In genomic region chr13:89165685-89166084, GRCh38 we compare ENCODE assay signal across 27 cellular contexts.
"Had no signal": no experiment of that assay in that cellular context is flagged by ENCODE, and none has a peak within 500 bp of the region (broad histone marks: within the 10 kb centered on the region; RNA-seq: fewer than 3 reads in every experiment).

No MANE protein-coding gene starts in this region.

- H3K27me3 ChIP-seq: neural progenitor cell, ovary, right lobe of liver, sigmoid colon, stomach, thyroid gland, tibial nerve, upper lobe of left lung had no signal

- H3K4me3 Mint-ChIP-seq: naive thymus-derived CD8-positive, alpha-beta T cell; natural killer cell treated with Interleukin-12 subunit alpha and Interleukin-12 subunit beta and Interleukin-15 and Interleukin-18, amount 100 ng/mL, for 72 hours; nephron progenitor cell; neural progenitor cell; stimulated activated effector memory CD8-positive, alpha-beta T cell treated with anti-CD3 and anti-CD28 coated beads, Interleukin-12 subunit alpha, Interleukin-12 subunit beta, amount 100 ng/mL, for 72 hours; stimulated activated naive B cell treated with anti-CD40 and anti-IgM and Interleukin-4, amounts not matched to agents 10 μg/mL and 1 μg/mL and 100 μg/mL, for 72 hours; stimulated activated naive CD8-positive, alpha-beta T cell treated with anti-CD3 and anti-CD28 coated beads, Interleukin-15, Interleukin-2, amounts not matched to agents 100 ng/mL and 50 ng/mL, for 24 hours had no signal

- H3K27me3 Mint-ChIP-seq: naive thymus-derived CD8-positive, alpha-beta T cell; natural killer cell treated with Interleukin-12 subunit alpha and Interleukin-12 subunit beta and Interleukin-15 and Interleukin-18, amount 100 ng/mL, for 72 hours; progenitor cell of endocrine pancreas; stimulated activated naive B cell treated with anti-CD40 and anti-IgM and Interleukin-4, amounts not matched to agents 10 μg/mL and 1 μg/mL and 100 μg/mL, for 72 hours; stimulated activated naive CD8-positive, alpha-beta T cell treated with anti-CD3 and anti-CD28 coated beads, Interleukin-15, Interleukin-2, amounts not matched to agents 100 ng/mL and 50 ng/mL, for 24 hours had no signal

- DNase-seq: naive thymus-derived CD8-positive, alpha-beta T cell; nephron progenitor cell; occipital lobe; ovary; psoas muscle; right lobe of liver; sigmoid colon; small intestine; stimulated activated CD4-positive, alpha-beta T cell treated with anti-CD3 and anti-CD28 coated beads, Interleukin-15, amount 100 ng/mL, for 24 hours; stimulated activated CD4-positive, alpha-beta T cell treated with anti-CD3 and anti-CD28 coated beads, Interleukin-2, amount 100 ng/mL, for 24 hours; stimulated activated CD4-positive, alpha-beta T cell treated with anti-CD3 and anti-CD28 coated beads, Interleukin-2, amount 100 ng/mL, for 48 hours; stimulated activated CD4-positive, alpha-beta T cell treated with anti-CD3 and anti-CD28 coated beads, Interleukin-4, amount 100 ng/mL, for 24 hours; stimulated activated naive B cell treated with anti-CD40 and anti-IgM and Interleukin-4, amounts not matched to agents 10 μg/mL and 1 μg/mL and 100 μg/mL, for 72 hours; stimulated activated naive CD4-positive, alpha-beta T cell treated with Interleukin-2 at 50 U/mL for 16 hours; stomach; thyroid gland; trophoblast cell; upper lobe of left lung had no signal

- H3K4me1 Mint-ChIP-seq: naive thymus-derived CD8-positive, alpha-beta T cell; nephron progenitor cell; neural progenitor cell; stimulated activated effector memory CD8-positive, alpha-beta T cell treated with anti-CD3 and anti-CD28 coated beads, Interleukin-12 subunit alpha, Interleukin-12 subunit beta, amount 100 ng/mL, for 72 hours; stimulated activated naive B cell treated with anti-CD40 and anti-IgM and Interleukin-4, amounts not matched to agents 10 μg/mL and 1 μg/mL and 100 μg/mL, for 72 hours had no signal

- H3K4me1 ChIP-seq: neural progenitor cell, parathyroid adenoma, psoas muscle, right lobe of liver, sigmoid colon, stomach, thyroid gland, tibial nerve, upper lobe of left lung had no signal

- H3K9me3 ChIP-seq: psoas muscle, right lobe of liver, stomach, thoracic aorta, thyroid gland, tibial nerve, upper lobe of left lung had no signal

- H3K36me3 ChIP-seq: neural progenitor cell, ovary, right lobe of liver, sigmoid colon, stomach, thoracic aorta, thyroid gland, tibial nerve, upper lobe of left lung had no signal

- H3K4me3 ChIP-seq: neural progenitor cell, ovary, psoas muscle, right lobe of liver, sigmoid colon, stomach, thoracic aorta, thyroid gland, tibial nerve, upper lobe of left lung had no signal

- H3K27ac Mint-ChIP-seq: naive thymus-derived CD8-positive, alpha-beta T cell; natural killer cell treated with Interleukin-12 subunit alpha and Interleukin-12 subunit beta and Interleukin-15 and Interleukin-18, amount 100 ng/mL, for 72 hours; nephron progenitor cell; neural progenitor cell; progenitor cell of endocrine pancreas; stimulated activated effector memory CD8-positive, alpha-beta T cell treated with anti-CD3 and anti-CD28 coated beads, Interleukin-12 subunit alpha, Interleukin-12 subunit beta, amount 100 ng/mL, for 72 hours; stimulated activated naive B cell treated with anti-CD40 and anti-IgM and Interleukin-4, amounts not matched to agents 10 μg/mL and 1 μg/mL and 100 μg/mL, for 72 hours; stimulated activated naive CD8-positive, alpha-beta T cell treated with anti-CD3 and anti-CD28 coated beads, Interleukin-15, Interleukin-2, amounts not matched to agents 100 ng/mL and 50 ng/mL, for 24 hours had no signal

- FAIRE-seq: small intestine, urothelium cell line had no signal

- H3K36me3 Mint-ChIP-seq: naive thymus-derived CD8-positive, alpha-beta T cell; natural killer cell treated with Interleukin-12 subunit alpha and Interleukin-12 subunit beta and Interleukin-15 and Interleukin-18, amount 100 ng/mL, for 72 hours; neural progenitor cell; stimulated activated effector memory CD8-positive, alpha-beta T cell treated with anti-CD3 and anti-CD28 coated beads, Interleukin-12 subunit alpha, Interleukin-12 subunit beta, amount 100 ng/mL, for 72 hours; stimulated activated naive B cell treated with anti-CD40 and anti-IgM and Interleukin-4, amounts not matched to agents 10 μg/mL and 1 μg/mL and 100 μg/mL, for 72 hours had no signal

- H3K27ac ChIP-seq: neural progenitor cell, ovary, parathyroid adenoma, psoas muscle, right lobe of liver, sigmoid colon, stomach, thoracic aorta, thyroid gland, tibial nerve, upper lobe of left lung had no signal
